ENCODE assay signal across 14 cellular contexts in genomic region chr22:18067548-18068341, GRCh38. TPM values are rescaled to one million over a fixed set of nuclear protein-coding genes. Genes with fewer than 3 reads are reported as not detected.
DNase-seq lines count a peak whose midpoint lies in the region; ATAC-seq, FAIRE-seq and TF ChIP-seq lines count a peak whose summit lies in the region.
"Had no signal": no experiment of that assay in that cellular context is flagged by ENCODE, and none has a peak within 500 bp of the region (broad histone marks: within the 10 kb centered on the region; RNA-seq: fewer than 3 reads in every experiment).

No MANE protein-coding gene starts in this region.

- no peaks in the 10 kb centered on the region for H3K4me1 ChIP-seq in CD4-positive, CD25-positive, alpha-beta regulatory T cell (ENCODE audit: control insufficient read depth, insufficient read depth, low read length, poor library complexity, severe bottlenecking)
- peaks cover 22% of the 10 kb centered on the region for H3K4me1 ChIP-seq in adipocyte (ENCODE audit: control insufficient read depth, insufficient read depth, low read length)
- peaks cover 14% of the 10 kb centered on the region for H3K4me1 ChIP-seq in skeletal muscle satellite cell (ENCODE audit: control insufficient read depth, insufficient read depth, low read length)
- peaks cover 2% of the 10 kb centered on the region for H3K4me1 ChIP-seq in body of pancreas
- H3K4me1 ChIP-seq: BE2C had no signal

- H3K4me1 Mint-ChIP-seq in CD4-positive, CD25-positive, alpha-beta regulatory T cell, result no peaks in the 10 kb centered on the region
- peaks cover 0 to 56% (median 0%) of the 10 kb centered on the region in 4 donors for H3K4me1 Mint-ChIP-seq in naive thymus-derived CD8-positive, alpha-beta T cell
- H3K4me1 Mint-ChIP-seq: activated naive CD8-positive, alpha-beta T cell treated with anti-CD3 and anti-CD28 coated beads for 36 hours had no signal

- intact Hi-C loops in body of pancreas (cut with DNase I), result loop anchor here (5.0 kb wide), 1 partner anchor 235 kb away; no protein-coding TSS in a partner anchor

- peak overlapping the region in 2 of 3 donors; percentile 24 to 62 for H3K27ac Mint-ChIP-seq in CD4-positive, CD25-positive, alpha-beta regulatory T cell
- peak overlapping the region in 1 of 10 donors; percentile 64 for H3K27ac Mint-ChIP-seq in naive thymus-derived CD8-positive, alpha-beta T cell
- H3K27ac Mint-ChIP-seq: activated naive CD8-positive, alpha-beta T cell treated with anti-CD3 and anti-CD28 coated beads for 36 hours; T-helper 2 cell treated with Interferon-gamma antibody and Interleukin-4, amounts not matched to agents 5 μg/mL and 100 μg/mL, for 36 hours had no signal

- no peaks in the 10 kb centered on the region for H3K36me3 Mint-ChIP-seq in CD4-positive, CD25-positive, alpha-beta regulatory T cell
- no peaks in the 10 kb centered on the region for H3K36me3 Mint-ChIP-seq in naive thymus-derived CD8-positive, alpha-beta T cell
- H3K36me3 Mint-ChIP-seq: activated naive CD8-positive, alpha-beta T cell treated with anti-CD3 and anti-CD28 coated beads for 36 hours had no signal

- H3K4me3 ChIP-seq in CD4-positive, CD25-positive, alpha-beta regulatory T cell (ENCODE audit: low read depth, low read length), result no peak overlapping the region
- H3K4me3 ChIP-seq in adipocyte (ENCODE audit: low read length), result no peak overlapping the region
- no peak overlapping the region for H3K4me3 ChIP-seq in skeletal muscle satellite cell (ENCODE audit: low read length)
- no peak overlapping the region for H3K4me3 ChIP-seq in body of pancreas
- H3K4me3 ChIP-seq: dorsolateral prefrontal cortex had no signal

- no peak for FAIRE-seq in GM12891 (lab: Jason Lieb, UNC)

- H3K27me3 Mint-ChIP-seq in CD4-positive, CD25-positive, alpha-beta regulatory T cell, result peaks cover 49% of the 10 kb centered on the region
- peaks cover 19 to 47% (median 25%) of the 10 kb centered on the region in 5 donors for H3K27me3 Mint-ChIP-seq in naive thymus-derived CD8-positive, alpha-beta T cell

- H3K9me3 Mint-ChIP-seq in CD4-positive, CD25-positive, alpha-beta regulatory T cell, result peaks cover 0 to 2% (median 0%) of the 10 kb centered on the region in 7 donors
- H3K9me3 Mint-ChIP-seq in naive thymus-derived CD8-positive, alpha-beta T cell, result no peaks in the 10 kb centered on the region
- H3K9me3 Mint-ChIP-seq: activated naive CD8-positive, alpha-beta T cell treated with anti-CD3 and anti-CD28 coated beads for 36 hours; T-helper 2 cell treated with Interferon-gamma antibody and Interleukin-4, amounts not matched to agents 5 μg/mL and 100 μg/mL, for 36 hours had no signal

- 68 to 69% methylated on average over 13 to 14 of the region's 14 CpGs for WGBS in body of pancreas, 2 donors

- H3K4me2 ChIP-seq in skeletal muscle satellite cell (ENCODE audit: low read length), result peak overlapping the region; percentile 6

- peak overlapping the region in 1 of 4 donors; percentile 0 for H3K4me3 Mint-ChIP-seq in CD4-positive, CD25-positive, alpha-beta regulatory T cell
- no peak overlapping the region for H3K4me3 Mint-ChIP-seq in naive thymus-derived CD8-positive, alpha-beta T cell
- H3K4me3 Mint-ChIP-seq: activated naive CD8-positive, alpha-beta T cell treated with anti-CD3 and anti-CD28 coated beads for 36 hours; T-helper 2 cell treated with Interferon-gamma antibody and Interleukin-4, amounts not matched to agents 5 μg/mL and 100 μg/mL, for 36 hours had no signal

- no peak for ATAC-seq in CD4-positive, CD25-positive, alpha-beta regulatory T cell (ENCODE audit: low read depth in 2 of 2)
- no peak for ATAC-seq in naive thymus-derived CD8-positive, alpha-beta T cell
- no peak for ATAC-seq in body of pancreas

- no peak for TF ChIP-seq CTCF in body of pancreas (IDR thresholded peaks at IDR 0.05)

- peak overlapping the region; percentile 61 for H3K9ac ChIP-seq in adipocyte (ENCODE audit: low read length)
- no peak overlapping the region for H3K9ac ChIP-seq in skeletal muscle satellite cell (ENCODE audit: low read depth, low read length)

- H3K36me3 ChIP-seq in CD4-positive, CD25-positive, alpha-beta regulatory T cell (ENCODE audit: control insufficient read depth, insufficient read depth, low read length), result no peaks in the 10 kb centered on the region
- H3K36me3 ChIP-seq in adipocyte (ENCODE audit: control insufficient read depth, insufficient read depth, low read length, severe bottlenecking), result no peaks in the 10 kb centered on the region
- H3K36me3 ChIP-seq in skeletal muscle satellite cell (ENCODE audit: insufficient read depth, low read length), result no peaks in the 10 kb centered on the region
- H3K36me3 ChIP-seq in body of pancreas (replicated peaks in 1 of 2; ENCODE audit: insufficient read depth in 1 of 2, low read depth in 2 of 2), result no peaks in the 10 kb centered on the region
- H3K36me3 ChIP-seq: BE2C had no signal

- no peaks in the 10 kb centered on the region for H3K9me3 ChIP-seq in CD4-positive, CD25-positive, alpha-beta regulatory T cell (ENCODE audit: control insufficient read depth in 2 of 2, low read length in 2 of 2)
- H3K9me3 ChIP-seq in adipocyte (ENCODE audit: control insufficient read depth, low read length) (no peaks in the 10 kb centered on the region), skeletal muscle satellite cell (replicated peaks; ENCODE audit: low read length) (no peaks in the 10 kb centered on the region), body of pancreas (no peaks in the 10 kb centered on the region)
- H3K9me3 ChIP-seq: BE2C had no signal

- H3K27me3 ChIP-seq in CD4-positive, CD25-positive, alpha-beta regulatory T cell (ENCODE audit: control insufficient read depth, insufficient read depth, low read length), result peaks cover 23% of the 10 kb centered on the region
- H3K27me3 ChIP-seq in adipocyte (replicated peaks; ENCODE audit: control insufficient read depth, insufficient read depth, low read length) (no peaks in the 10 kb centered on the region), skeletal muscle satellite cell (ENCODE audit: control insufficient read depth, insufficient read depth, low read length) (peaks cover 14% of the 10 kb centered on the region), body of pancreas (no peaks in the 10 kb centered on the region)
- H3K27me3 ChIP-seq: BE2C, dorsolateral prefrontal cortex had no signal

- POLR2A ChIA-PET in naive thymus-derived CD8-positive, alpha-beta T cell (lab: Charles Lee), result no interaction called here

- TF ChIP-seq POLR2A in GM12891 (IDR thresholded peaks at IDR 0.05; ENCODE audit: low read depth, low read length) (no peak), body of pancreas (IDR thresholded peaks at IDR 0.05) (no peak)

- no peak overlapping the region for H3K27ac ChIP-seq in CD4-positive, CD25-positive, alpha-beta regulatory T cell (ENCODE audit: insufficient read depth, low read length, poor library complexity, severe bottlenecking)
- no peak overlapping the region for H3K27ac ChIP-seq in body of pancreas

- DNase-seq in CD4-positive, CD25-positive, alpha-beta regulatory T cell, result no peak
- DNase-seq in adipocyte (ENCODE audit: low read depth), result no peak
- peak; percentile 87 for DNase-seq in islet precursor cell
- DNase-seq in GM12891 (ENCODE audit: insufficient read length, low spot score), result no peak
- DNase-seq in naive thymus-derived CD8-positive, alpha-beta T cell, result no peak
- no peak for DNase-seq in NCI-H2029 treated with DMSO at 0.1 percent for 48 hours (lab: John Stamatoyannopoulos, UW)
- no peak for DNase-seq in body of pancreas
- DNase-seq: activated CD8-positive, alpha-beta memory T cell treated with anti-CD3 and anti-CD28 coated beads for 24 hours; activated naive CD8-positive, alpha-beta T cell treated with anti-CD3 and anti-CD28 coated beads for 36 hours; BE2C; NCI-H345 had no signal

TF ChIP-seq in GM12891, 5 proteins besides CTCF, POLR2A, EP300 and RAD21:
- TF ChIP-seq TAF1 (IDR thresholded peaks at IDR 0.05; ENCODE audit: low read depth, low read length), result no peak
- TF ChIP-seq POU2F2 (IDR thresholded peaks at IDR 0.05; ENCODE audit: low read depth, low read length), result no peak
- no peak for TF ChIP-seq SPI1 (IDR thresholded peaks at IDR 0.05; ENCODE audit: low read depth, low read length)
- no peak for TF ChIP-seq POLR2AphosphoS5 (IDR thresholded peaks at IDR 0.05; ENCODE audit: low read depth, low read length)

RNA-seq across cellular contexts. Expression of gene PEX26, which starts 10.0 kb away (rescaled TPM):
- total RNA-seq in CD4-positive, CD25-positive, alpha-beta regulatory T cell, result 35.4 TPM
- polyA plus RNA-seq in CD4-positive, CD25-positive, alpha-beta regulatory T cell, result 1 to 10 TPM; 3.4 to 4.1 (median 3.7) TPM
- total RNA-seq in skeletal muscle satellite cell (2012; rRNA removed), result 23.6 and 24.6 TPM in 2 replicates
- polyA plus RNA-seq in GM12891 (2012; ENCODE audit: low read depth, missing spikeins), result 25.1 TPM
- total RNA-seq in naive thymus-derived CD8-positive, alpha-beta T cell, result 10 to 100 TPM; 39.3 to 41.2 TPM
- polyA plus RNA-seq in naive thymus-derived CD8-positive, alpha-beta T cell, result 1 to 10 TPM; 2.6 to 4.5 (median 3.8) TPM
- total RNA-seq in body of pancreas, result 10 to 100 TPM; 11.9 to 57.0 TPM

RNA-seq across cellular contexts. Expression of gene TUBA8, which starts 42.9 kb away (rescaled TPM):
- 2.3 TPM for total RNA-seq in CD4-positive, CD25-positive, alpha-beta regulatory T cell
- under 1 TPM; 0.15 to 0.37 (median 0.29) TPM for polyA plus RNA-seq in CD4-positive, CD25-positive, alpha-beta regulatory T cell
- not detected in 2 replicates for total RNA-seq in skeletal muscle satellite cell (2012; rRNA removed)
- 17.9 TPM for polyA plus RNA-seq in GM12891 (2012; ENCODE audit: low read depth, missing spikeins)
- total RNA-seq in naive thymus-derived CD8-positive, alpha-beta T cell, result 1 to 10 TPM; 2.9 to 3.9 TPM
- polyA plus RNA-seq in naive thymus-derived CD8-positive, alpha-beta T cell, result 1 to 10 TPM in 1 of 3 donors, under 1 TPM in 1, not detected in 1; 0.80 to 1.3 TPM
- 1 to 10 TPM; 5.2 to 8.6 TPM for total RNA-seq in body of pancreas

RNA-seq across cellular contexts. Expression of gene MICAL3, which starts 43.4 kb away (rescaled TPM):
- total RNA-seq in CD4-positive, CD25-positive, alpha-beta regulatory T cell, result 39.9 TPM
- 1 to 10 TPM in 3 of 4 donors, under 1 TPM in 1; 0.71 to 2.3 (median 1.5) TPM for polyA plus RNA-seq in CD4-positive, CD25-positive, alpha-beta regulatory T cell
- 22.3 and 25.1 TPM in 2 replicates for total RNA-seq in skeletal muscle satellite cell (2012; rRNA removed)
- 21.0 TPM for polyA plus RNA-seq in GM12891 (2012; ENCODE audit: low read depth, missing spikeins)
- total RNA-seq in naive thymus-derived CD8-positive, alpha-beta T cell, result 10 to 100 TPM; 20.8 to 27.3 TPM
- 1 to 10 TPM in 2 of 3 donors, under 1 TPM in 1; 0.90 to 1.3 (median 1.2) TPM for polyA plus RNA-seq in naive thymus-derived CD8-positive, alpha-beta T cell
- total RNA-seq in body of pancreas, result 10 to 100 TPM; 33.6 to 34.0 TPM
